In genomic region chr5:35367534-35367933, GRCh38 we compare ENCODE assay signal across 28 cellular contexts.
"Had no signal": no experiment of that assay in that cellular context is flagged by ENCODE, and none has a peak within 500 bp of the region (broad histone marks: within the 10 kb centered on the region; RNA-seq: fewer than 3 reads in every experiment).

No MANE protein-coding gene starts in this region.

- H3K4me3 ChIP-seq: heart left ventricle, left ventricle myocardium inferior, lung, pancreas, prostate gland, sigmoid colon, testis, thyroid gland, transverse colon, upper lobe of left lung had no signal

- H3K36me3 Mint-ChIP-seq: mesothelial cell of epicardium; natural killer cell; stimulated activated memory B cell treated with anti-CD40 and anti-IgM and Interleukin-4, amounts not matched to agents 10 μg/mL and 1 μg/mL and 100 μg/mL, for 72 hours had no signal

- H3K4me1 ChIP-seq: heart left ventricle, left ventricle myocardium inferior, prostate gland, sigmoid colon, testis, thyroid gland had no signal

- H3K4me1 Mint-ChIP-seq: naive B cell; natural killer cell; stimulated activated memory B cell treated with anti-CD40 and anti-IgM and Interleukin-4, amounts not matched to agents 10 μg/mL and 1 μg/mL and 100 μg/mL, for 72 hours; stimulated activated naive CD8-positive, alpha-beta T cell treated with anti-CD3 and anti-CD28 coated beads, Interleukin-15, amount 100 ng/mL, for 72 hours had no signal

- H3K9me3 ChIP-seq: heart left ventricle, left ventricle myocardium inferior, pancreas, prostate gland, sigmoid colon, testis, thyroid gland, transverse colon, upper lobe of left lung had no signal

- H3K27me3 Mint-ChIP-seq: stimulated activated memory B cell treated with anti-CD40 and anti-IgM and Interleukin-4, amounts not matched to agents 10 μg/mL and 1 μg/mL and 100 μg/mL, for 72 hours had no signal

- H3K4me3 Mint-ChIP-seq: mesothelial cell of epicardium; naive B cell; natural killer cell; nephron progenitor cell; stimulated activated memory B cell treated with anti-CD40 and anti-IgM and Interleukin-4, amounts not matched to agents 10 μg/mL and 1 μg/mL and 100 μg/mL, for 72 hours; stimulated activated naive CD8-positive, alpha-beta T cell treated with anti-CD3 and anti-CD28 coated beads, Interleukin-15, amount 100 ng/mL, for 72 hours had no signal

- ATAC-seq: heart left ventricle; natural killer cell; pancreas; right cardiac atrium; stimulated activated memory B cell treated with anti-CD40 and anti-IgM and Interleukin-4, amounts not matched to agents 10 μg/mL and 1 μg/mL and 100 μg/mL, for 72 hours; stimulated activated naive CD8-positive, alpha-beta T cell treated with anti-CD3 and anti-CD28 coated beads, Interleukin-15, amount 100 ng/mL, for 72 hours had no signal

- H3K27ac ChIP-seq: heart left ventricle, left ventricle myocardium inferior, pancreas, prostate gland, sigmoid colon, testis, thyroid gland, transverse colon, upper lobe of left lung had no signal

- H3K36me3 ChIP-seq: heart left ventricle, left ventricle myocardium inferior, pancreas, prostate gland, sigmoid colon, thyroid gland, transverse colon, upper lobe of left lung had no signal

- DNase-seq: heart left ventricle; islet precursor cell; left ventricle myocardium inferior; mesendoderm; naive B cell; natural killer cell; nephron progenitor cell; pancreas; posterior cingulate gyrus; retina; right cardiac atrium; sigmoid colon; small intestine; stimulated activated CD4-positive, alpha-beta T cell treated with anti-CD3 and anti-CD28 coated beads, Interleukin-1b, Interleukin-23, amount 100 ng/mL, for 48 hours; stimulated activated CD4-positive, alpha-beta T cell treated with anti-CD3 and anti-CD28 coated beads, Interleukin-2, amount 100 ng/mL, for 48 hours; stimulated activated CD4-positive, alpha-beta T cell treated with anti-CD3 and anti-CD28 coated beads, Interleukin-4, amount 100 ng/mL, for 4 hours; stimulated activated CD8-positive, alpha-beta memory T cell treated with anti-CD3 and anti-CD28 coated beads, Interleukin-4, amount 100 ng/mL, for 48 hours; stimulated activated naive CD4-positive, alpha-beta T cell treated with Interleukin-2 at 50 U/mL for 16 hours; stimulated activated naive CD8-positive, alpha-beta T cell treated with anti-CD3 and anti-CD28 coated beads, Interleukin-15, amount 100 ng/mL, for 72 hours; substantia nigra; testis; thyroid gland; transverse colon; upper lobe of left lung had no signal

- H3K9me3 Mint-ChIP-seq: mesothelial cell of epicardium; nephron progenitor cell; stimulated activated memory B cell treated with anti-CD40 and anti-IgM and Interleukin-4, amounts not matched to agents 10 μg/mL and 1 μg/mL and 100 μg/mL, for 72 hours; stimulated activated naive CD8-positive, alpha-beta T cell treated with anti-CD3 and anti-CD28 coated beads, Interleukin-15, amount 100 ng/mL, for 72 hours had no signal

- H3K27me3 ChIP-seq: heart left ventricle, pancreas, sigmoid colon, testis, thyroid gland, transverse colon, upper lobe of left lung had no signal

- H3K27ac Mint-ChIP-seq: mesothelial cell of epicardium; natural killer cell; nephron progenitor cell; stimulated activated memory B cell treated with anti-CD40 and anti-IgM and Interleukin-4, amounts not matched to agents 10 μg/mL and 1 μg/mL and 100 μg/mL, for 72 hours; stimulated activated naive CD8-positive, alpha-beta T cell treated with anti-CD3 and anti-CD28 coated beads, Interleukin-15, amount 100 ng/mL, for 72 hours had no signal
